ENCODE assay signal across 24 cellular contexts in genomic region chr15:71649894-71650293, GRCh38.
A peak's percentile ranks its signal among the peaks of the same experiment; 100 is the strongest.
DNase-seq lines count a peak whose midpoint lies in the region; ATAC-seq and TF ChIP-seq lines count a peak whose summit lies in the region.
"Had no signal": no experiment of that assay in that cellular context is flagged by ENCODE, and none has a peak within 500 bp of the region (broad histone marks: within the 10 kb centered on the region; RNA-seq: fewer than 3 reads in every experiment).

No MANE protein-coding gene starts in this region.

- H3K9me2 ChIP-seq in PC-3 (replicated peaks; ENCODE audit: low read length), result no peaks in the 10 kb centered on the region

- ATAC-seq in PC-3, result peak; percentile 45
- ATAC-seq in HG03108 (IDR thresholded peaks at IDR 0.05; ENCODE audit: unreplicated experiment), result no peak
- ATAC-seq: activated CD8-positive, alpha-beta memory T cell treated with anti-CD3 and anti-CD28 coated beads, Interleukin-2, amount 10 ng/mL, durations not matched to agents 7 days and 5 days; gastrocnemius medialis; T-helper 17 cell had no signal

- H3K4me1 ChIP-seq in HUES64 (ENCODE audit: insufficient read depth, low read length) (peaks cover 25% of the 10 kb centered on the region), PC-3 (ENCODE audit: insufficient read depth, low read length) (peaks cover 10% of the 10 kb centered on the region), stomach (peaks cover 12 to 46% (median 33%) of the 10 kb centered on the region in 4 donors)
- H3K4me1 ChIP-seq: thyroid gland had no signal

- peak; percentile 53 for DNase-seq in PC-3
- DNase-seq in epithelial cell of prostate (ENCODE audit: low read depth, low spot score), result peak; percentile 81
- peak; percentile 40 for DNase-seq in renal cortical epithelial cell (ENCODE audit: low read depth)
- no peak for DNase-seq in stomach
- no peak for DNase-seq in nephron progenitor cell
- DNase-seq: activated CD4-positive, alpha-beta T cell treated with anti-CD3 and anti-CD28 coated beads, Interleukin-2, amount 10 ng/mL, durations not matched to agents 24 days and 14 days; activated CD8-positive, alpha-beta memory T cell treated with anti-CD3 and anti-CD28 coated beads, Interleukin-2, amount 10 ng/mL, durations not matched to agents 7 days and 5 days; CD4-positive, alpha-beta memory T cell; DMS153; gastrocnemius medialis; MG63; NCI-H1436; NCI-H2171 treated with DMSO at 0.1 percent for 48 hours; OCI-M1; stimulated activated CD4-positive, alpha-beta T cell treated with anti-CD3 and anti-CD28 coated beads, Interleukin-2, amount 100 ng/mL, for 48 hours; stimulated activated naive CD4-positive, alpha-beta T cell treated with Interleukin-2 at 50 U/mL for 16 hours; T-helper 17 cell; thyroid gland had no signal

- peaks cover 4% of the 10 kb centered on the region for H3K27me3 Mint-ChIP-seq in nephron progenitor cell (ENCODE audit: low read depth, poor library complexity)

- H3K4me1 Mint-ChIP-seq in nephron progenitor cell, result peaks cover 82% of the 10 kb centered on the region
- H3K4me1 Mint-ChIP-seq: activated CD4-positive, alpha-beta T cell treated with anti-CD3 and anti-CD28 coated beads, Interleukin-2, amount 10 ng/mL, durations not matched to agents 24 days and 14 days; activated CD8-positive, alpha-beta memory T cell treated with anti-CD3 and anti-CD28 coated beads, Interleukin-2, amount 10 ng/mL, durations not matched to agents 7 days and 5 days; CD4-positive, alpha-beta memory T cell; T-helper 17 cell had no signal

- H3K36me3 Mint-ChIP-seq in nephron progenitor cell (ENCODE audit: low read depth), result peaks cover 5% of the 10 kb centered on the region
- H3K36me3 Mint-ChIP-seq: activated CD8-positive, alpha-beta memory T cell treated with anti-CD3 and anti-CD28 coated beads, Interleukin-2, amount 10 ng/mL, durations not matched to agents 7 days and 5 days; CD4-positive, alpha-beta memory T cell; mesothelial cell of epicardium had no signal

- no peak for TF ChIP-seq POLR2A in stomach (IDR thresholded peaks at IDR 0.05)

- H3K9ac ChIP-seq in HUES64 (ENCODE audit: low read depth, low read length) (no peak overlapping the region), PC-3 (ENCODE audit: low read length) (no peak overlapping the region)

- WGBS in HUES64, result 87% methylated on average over 3 of the region's 3 CpGs
- 54 to 71% (median 64%) methylated on average over 3 of the region's 3 CpGs for whole genome bisulfite sequencing in stomach, 5 donors

- H3K4me3 ChIP-seq in HUES64 (ENCODE audit: low read length), result no peak overlapping the region
- H3K4me3 ChIP-seq in PC-3 (ENCODE audit: low read length), result no peak overlapping the region
- no peak overlapping the region for H3K4me3 ChIP-seq in stomach
- H3K4me3 ChIP-seq: gastrocnemius medialis, MG63, SJSA1, skin epidermis, thyroid gland had no signal

- H3K27me3 ChIP-seq in HUES64 (ENCODE audit: insufficient read depth, low read length) (no peaks in the 10 kb centered on the region), PC-3 (ENCODE audit: low read length) (no peaks in the 10 kb centered on the region), stomach (no peaks in the 10 kb centered on the region)
- H3K27me3 ChIP-seq: gastrocnemius medialis, MG63, SJSA1, thyroid gland had no signal

- H3K9me3 ChIP-seq in HUES64 (ENCODE audit: insufficient read depth, low read depth, low read length) (no peaks in the 10 kb centered on the region), PC-3 (ENCODE audit: low read length) (no peaks in the 10 kb centered on the region), stomach (no peaks in the 10 kb centered on the region)
- H3K9me3 ChIP-seq: gastrocnemius medialis, MG63, SJSA1, thyroid gland had no signal

- H3K4me3 Mint-ChIP-seq in nephron progenitor cell, result no peak overlapping the region
- H3K4me3 Mint-ChIP-seq: activated CD4-positive, alpha-beta T cell treated with anti-CD3 and anti-CD28 coated beads, Interleukin-2, amount 10 ng/mL, durations not matched to agents 24 days and 14 days; activated CD8-positive, alpha-beta memory T cell treated with anti-CD3 and anti-CD28 coated beads, Interleukin-2, amount 10 ng/mL, durations not matched to agents 7 days and 5 days; CD4-positive, alpha-beta memory T cell; dendritic cell treated with granulocyte-macrophage colony-stimulating factor and Interleukin-4, amounts not matched to agents 40 ng/mL and 50 ng/mL, for 4 days; mesothelial cell of epicardium; T-helper 17 cell had no signal

- no peak overlapping the region for H3K4me2 ChIP-seq in PC-3 (ENCODE audit: low read length)

- TF ChIP-seq CTCF in PC-3 (conservative IDR thresholded peaks at IDR 0.05; ENCODE audit: low read depth, low read length) (no peak), stomach (IDR thresholded peaks at IDR 0.05) (no peak), nephron progenitor cell (IDR thresholded peaks at IDR 0.05) (no peak)

- no peaks in the 10 kb centered on the region for H3K79me2 ChIP-seq in PC-3 (ENCODE audit: low read length)

- intact Hi-C loops in PC-3 (cut with micrococcal nuclease), result loop anchor here (5.0 to 10.0 kb wide), 2 partner anchors 75 to 113 kb away; no protein-coding TSS in a partner anchor
- intact Hi-C loops in stomach (cut with DNase I; ENCODE audit: low total_unique reads), result no loop called here

- TF ChIP-seq EP300 in stomach (IDR thresholded peaks at IDR 0.05), result no peak

- H3K27ac Mint-ChIP-seq in nephron progenitor cell, result no peak overlapping the region
- H3K27ac Mint-ChIP-seq: activated CD4-positive, alpha-beta T cell treated with anti-CD3 and anti-CD28 coated beads, Interleukin-2, amount 10 ng/mL, durations not matched to agents 24 days and 14 days; activated CD8-positive, alpha-beta memory T cell treated with anti-CD3 and anti-CD28 coated beads, Interleukin-2, amount 10 ng/mL, durations not matched to agents 7 days and 5 days; CD4-positive, alpha-beta memory T cell; dendritic cell treated with granulocyte-macrophage colony-stimulating factor and Interleukin-4, amounts not matched to agents 40 ng/mL and 50 ng/mL, for 4 days; mesothelial cell of epicardium; T-helper 17 cell had no signal

- H3F3A ChIP-seq in PC-3 (ENCODE audit: low read length, unreplicated experiment), result no peaks in the 10 kb centered on the region

- BruUV-seq in PC-3 (replicated peaks; lab: Mats Ljungman, UMichigan), result no TSS peak

- POLR2A ChIA-PET in PC-3 (lab: Charles Lee; ENCODE audit: unreplicated experiment), result no interaction called here

- H3K36me3 ChIP-seq in HUES64 (ENCODE audit: insufficient read depth, low read length) (no peaks in the 10 kb centered on the region), PC-3 (ENCODE audit: low read depth, low read length) (no peaks in the 10 kb centered on the region), stomach (no peaks in the 10 kb centered on the region)
- H3K36me3 ChIP-seq: gastrocnemius medialis, MG63, SJSA1, thyroid gland had no signal

- no peaks in the 10 kb centered on the region for H3K9me3 Mint-ChIP-seq in nephron progenitor cell
- H3K9me3 Mint-ChIP-seq: mesothelial cell of epicardium had no signal

- 0 out of 2 replicates have a peak overlapping the region, but pooled peaks have one; percentile 14 for H2AFZ ChIP-seq in PC-3 (ENCODE audit: low read length)

- H3K27ac ChIP-seq in HUES64 (ENCODE audit: low read depth, low read length) (peak overlapping the region; percentile 32; the same call in 1 of the 2 replicates), PC-3 (ENCODE audit: low read length) (no peak overlapping the region), epithelial cell of prostate (peak overlapping the region; percentile 27), stomach (peak overlapping the region in 2 of 5 donors; percentile 48 to 58)
- H3K27ac ChIP-seq: gastrocnemius medialis, SJSA1, skin epidermis, thyroid gland had no signal

- CTCF ChIA-PET in PC-3 (lab: Charles Lee), result no interaction called here

- no peaks in the 10 kb centered on the region for H4K20me1 ChIP-seq in PC-3 (ENCODE audit: low read length)

Comparison
In these comparisons a context has a peak if more than half of its experiments do, and no peak if none do; other contexts are left out.
1. DNase-seq: peak in PC-3 (single experiment), epithelial cell of prostate (single experiment) and renal cortical epithelial cell (single experiment); none in stomach (single experiment) and nephron progenitor cell (single experiment).